Comparison of ENCODE assay signal across 8 cellular contexts in the genomic region with DNA sequence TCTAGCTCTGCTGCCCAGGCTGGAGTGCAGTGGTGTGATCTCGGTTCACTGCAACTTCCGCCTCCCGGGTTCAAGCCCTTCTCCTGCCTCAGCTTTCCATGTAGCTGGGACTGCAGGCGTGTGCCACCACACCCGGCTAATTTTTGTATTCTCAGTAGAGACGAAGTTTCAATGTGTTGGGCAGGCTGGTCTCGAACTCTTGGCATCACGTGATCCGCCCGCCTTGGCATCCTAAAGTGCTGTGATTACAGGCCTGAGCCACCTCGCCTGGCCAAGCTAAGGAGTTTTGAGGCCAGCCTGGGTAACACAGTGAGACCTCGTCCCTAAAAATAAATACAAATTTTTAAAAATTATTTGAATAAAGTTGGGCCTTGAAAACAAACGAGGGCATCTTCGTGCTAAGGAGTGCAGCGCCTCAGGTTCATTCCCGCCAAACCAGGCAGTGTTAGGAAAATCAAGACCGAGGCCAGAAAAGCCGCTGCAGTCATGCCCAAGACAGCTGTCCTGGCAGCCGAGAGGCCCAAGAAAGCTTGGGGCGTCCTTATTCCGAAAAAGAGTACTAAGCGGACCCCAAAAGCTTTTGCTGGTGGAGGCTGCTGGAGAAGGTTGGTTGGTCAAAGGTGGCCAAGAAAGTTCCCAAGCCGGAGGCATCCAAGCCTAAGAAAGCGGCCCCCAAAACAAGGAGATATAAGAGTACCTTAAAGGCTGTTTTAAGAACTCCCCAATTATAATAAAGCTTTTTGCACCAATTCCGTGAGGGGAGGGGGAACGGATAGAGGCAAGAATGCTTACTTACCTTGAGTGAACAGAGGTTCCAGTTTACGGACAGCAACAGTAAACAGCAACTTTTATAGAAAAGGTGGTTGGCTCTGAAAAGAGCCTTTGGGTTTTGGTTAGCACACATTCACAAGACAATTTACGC.
DNase-seq lines count a peak whose midpoint lies in the region; ATAC-seq and TF ChIP-seq lines count a peak whose summit lies in the region.

No MANE protein-coding gene starts in this region.

- intact Hi-C loops in activated CD4-positive, alpha-beta T cell treated with anti-CD3 and anti-CD28 coated beads, Interleukin-2, amount 10 ng/mL, durations not matched to agents 24 days and 14 days (cut with micrococcal nuclease) = loop anchor here (1.0 to 5.0 kb wide), 6 partner anchors 13 to 1616 kb away; a partner anchor contains a TSS
- intact Hi-C loops in naive thymus-derived CD4-positive, alpha-beta T cell (cut with micrococcal nuclease) = loop anchor here (1.0 to 10.0 kb wide), 6 partner anchors 13 to 1696 kb away; a partner anchor contains a TSS

- peaks cover 55% of the 10 kb centered on the region for H3K4me1 Mint-ChIP-seq in activated CD4-positive, alpha-beta T cell treated with anti-CD3 and anti-CD28 coated beads, Interleukin-2, amount 10 ng/mL, durations not matched to agents 24 days and 14 days
- H3K4me1 Mint-ChIP-seq in naive thymus-derived CD4-positive, alpha-beta T cell = peaks cover 22 to 60% (median 40%) of the 10 kb centered on the region in 7 donors

- peaks cover 0 to 4% (median 0%) of the 10 kb centered on the region in 3 experiments for H3K36me3 ChIP-seq in naive thymus-derived CD4-positive, alpha-beta T cell (ENCODE audit: control insufficient read depth in 2 of 3, insufficient read depth in 3 of 3, low read length in 3 of 3)

- peaks cover 7% of the 10 kb centered on the region for H3K36me3 Mint-ChIP-seq in activated CD4-positive, alpha-beta T cell treated with anti-CD3 and anti-CD28 coated beads, Interleukin-2, amount 10 ng/mL, durations not matched to agents 24 days and 14 days (ENCODE audit: low read depth)
- H3K36me3 Mint-ChIP-seq in naive thymus-derived CD4-positive, alpha-beta T cell = peaks cover 0 to 10% (median 0%) of the 10 kb centered on the region in 5 donors

- H3K4me3 Mint-ChIP-seq in activated CD4-positive, alpha-beta T cell treated with anti-CD3 and anti-CD28 coated beads, Interleukin-2, amount 10 ng/mL, durations not matched to agents 24 days and 14 days = peak overlapping the region; percentile 87
- peak overlapping the region; percentile 85 to 99 (median 96) for H3K4me3 Mint-ChIP-seq in naive thymus-derived CD4-positive, alpha-beta T cell

- no peak for TF ChIP-seq CTCF in RWPE1 (conservative IDR thresholded peaks at IDR 0.05; ENCODE audit: low read depth)

- no peaks in the 10 kb centered on the region for H3K9me3 Mint-ChIP-seq in activated CD4-positive, alpha-beta T cell treated with anti-CD3 and anti-CD28 coated beads, Interleukin-2, amount 10 ng/mL, durations not matched to agents 24 days and 14 days
- H3K9me3 Mint-ChIP-seq in naive thymus-derived CD4-positive, alpha-beta T cell = peaks cover 0 to 22% (median 0%) of the 10 kb centered on the region in 11 donors

- no peaks in the 10 kb centered on the region for H3K9me3 ChIP-seq in naive thymus-derived CD4-positive, alpha-beta T cell (ENCODE audit: control insufficient read depth in 2 of 3, low read length in 3 of 3)

- H3K27me3 Mint-ChIP-seq in activated CD4-positive, alpha-beta T cell treated with anti-CD3 and anti-CD28 coated beads, Interleukin-2, amount 10 ng/mL, durations not matched to agents 24 days and 14 days = no peaks in the 10 kb centered on the region
- peaks cover 0 to 12% (median 0%) of the 10 kb centered on the region in 5 donors for H3K27me3 Mint-ChIP-seq in naive thymus-derived CD4-positive, alpha-beta T cell

- peak overlapping the region; percentile 93 for H3K27ac Mint-ChIP-seq in activated CD4-positive, alpha-beta T cell treated with anti-CD3 and anti-CD28 coated beads, Interleukin-2, amount 10 ng/mL, durations not matched to agents 24 days and 14 days
- H3K27ac Mint-ChIP-seq in naive thymus-derived CD4-positive, alpha-beta T cell = peak overlapping the region; percentile 96 to 100 (median 98)

- H3K4me1 ChIP-seq in naive thymus-derived CD4-positive, alpha-beta T cell (ENCODE audit: control insufficient read depth in 2 of 2, insufficient read depth in 2 of 2, low read length in 2 of 2) = peaks cover 10 to 12% of the 10 kb centered on the region in 2 donors

- CTCF ChIA-PET in RWPE1 (lab: Yijun Ruan, JAX) = interaction anchor here (0.6 to 1.7 kb wide), 3 partner anchors 35 to 54 kb away, joined by 3 to 7 read pairs (median 4); a partner anchor contains a TSS
- CTCF ChIA-PET in naive thymus-derived CD4-positive, alpha-beta T cell (lab: Charles Lee) = interaction anchor here (0.5 to 4.7 kb wide), 13 partner anchors 11 to 170 kb away, joined by 3 to 32 read pairs (median 5); a partner anchor contains a TSS

- POLR2A ChIA-PET in RWPE1 (lab: Yijun Ruan, JAX; ENCODE audit: low non-redundant PET) = interaction anchor here (0.5 to 1.9 kb wide), 6 partner anchors 36 to 951 kb away, joined by 3 to 11 read pairs (median 5); a partner anchor contains a TSS
- POLR2A ChIA-PET in naive thymus-derived CD4-positive, alpha-beta T cell (lab: Charles Lee) = interaction anchor here (0.6 to 43.4 kb wide), 53 partner anchors 4 to 1698 kb away, joined by 3 to 3606 read pairs (median 8); partner anchors contain the start of gene HMGN4

- ATAC-seq in naive thymus-derived CD4-positive, alpha-beta T cell = no peak
- ATAC-seq in GM19397 (IDR thresholded peaks at IDR 0.05; ENCODE audit: unreplicated experiment) (no peak), GM21737 (IDR thresholded peaks at IDR 0.05; ENCODE audit: unreplicated experiment) (no peak)

- DNase-seq in activated CD4-positive, alpha-beta T cell treated with anti-CD3 and anti-CD28 coated beads, Interleukin-2, amount 10 ng/mL, durations not matched to agents 24 days and 14 days = peak; percentile 86
- DNase-seq in activated CD4-positive, alpha-beta T cell treated with anti-CD3 and anti-CD28 coated beads, Interleukin-2, amount 50 U/mL, for 4 hours = no peak
- DNase-seq in RWPE1 (ENCODE audit: low spot score) (no peak), dermis blood vessel endothelial cell (peak; percentile 31), DMS79 (lab: John Stamatoyannopoulos, UW) (no peak)
- DNase-seq in naive thymus-derived CD4-positive, alpha-beta T cell = peak in 6 of 9 donors; percentile 21 to 52 (median 33)

- peak overlapping the region; percentile 95 for H3K27ac ChIP-seq in RWPE1
- peak overlapping the region; percentile 91 for H3K27ac ChIP-seq in naive thymus-derived CD4-positive, alpha-beta T cell (ENCODE audit: low read depth, low read length)

- H3K27me3 ChIP-seq in naive thymus-derived CD4-positive, alpha-beta T cell (ENCODE audit: control insufficient read depth in 2 of 2, insufficient read depth in 2 of 2, low read length in 2 of 2) = no peaks in the 10 kb centered on the region

- H3K4me3 ChIP-seq in naive thymus-derived CD4-positive, alpha-beta T cell (ENCODE audit: low read length) = peak overlapping the region; percentile 92

Comparison
In these comparisons a context has a peak if more than half of its experiments do, and no peak if none do; other contexts are left out.
1. DNase-seq: peak in activated CD4-positive, alpha-beta T cell treated with anti-CD3 and anti-CD28 coated beads, Interleukin-2, amount 10 ng/mL, durations not matched to agents 24 days and 14 days (single experiment), dermis blood vessel endothelial cell (single experiment) and naive thymus-derived CD4-positive, alpha-beta T cell (6 of 9); none in activated CD4-positive, alpha-beta T cell treated with anti-CD3 and anti-CD28 coated beads, Interleukin-2, amount 50 U/mL, for 4 hours (0 of 2), RWPE1 (single experiment) and DMS79 (single experiment).